ENCODE assay signal across 1 cellular context in genomic region chr9:82454509-82455190, GRCh38.
A peak's percentile ranks its signal among the peaks of the same experiment; 100 is the strongest.
TF ChIP-seq lines count a peak whose summit lies in the region.

No MANE protein-coding gene starts in this region.

TF ChIP-seq in HepG2, 621 proteins besides CTCF, POLR2A, EP300 and RAD21 (continued from another document):
- TF ChIP-seq PAXIP1 (CRISPR knock-in tag; conservative IDR thresholded peaks at IDR 0.05): peak; percentile 54; the same call in 1 of the 2 replicates
- TF ChIP-seq DMAP1 (CRISPR knock-in tag; IDR thresholded peaks at IDR 0.05): no peak
- TF ChIP-seq ZNF431 (CRISPR knock-in tag; IDR thresholded peaks at IDR 0.05; ENCODE audit: borderline replicate concordance, low read depth): no peak
- TF ChIP-seq ZMYM2 (CRISPR knock-in tag; IDR thresholded peaks at IDR 0.05): no peak
- peak; percentile 25; the same call in 1 of the 2 replicates for TF ChIP-seq ZNF292 (CRISPR knock-in tag; IDR thresholded peaks at IDR 0.05; ENCODE audit: borderline replicate concordance, low read depth)
- no peak for TF ChIP-seq ZNF101 (CRISPR knock-in tag; IDR thresholded peaks at IDR 0.05; ENCODE audit: borderline replicate concordance, low read depth)
- no peak for TF ChIP-seq ZNF407 (CRISPR knock-in tag; IDR thresholded peaks at IDR 0.05; ENCODE audit: not compliant biosample characterization)
- no peak for TF ChIP-seq MTF2 (CRISPR knock-in tag; IDR thresholded peaks at IDR 0.05; ENCODE audit: borderline replicate concordance)
- no peak for TF ChIP-seq ARID4A (CRISPR knock-in tag; IDR thresholded peaks at IDR 0.05; ENCODE audit: borderline replicate concordance)
- no peak for TF ChIP-seq HNRNPLL (IDR thresholded peaks at IDR 0.05; ENCODE audit: low read depth, low read length, poor library complexity, severe bottlenecking)
- TF ChIP-seq ZMYM4 (CRISPR knock-in tag; IDR thresholded peaks at IDR 0.05): 0 out of 2 replicates have a peak, but pooled peaks have one; percentile 23
- TF ChIP-seq HMG20A (CRISPR knock-in tag; IDR thresholded peaks at IDR 0.05; ENCODE audit: borderline replicate concordance): no peak
- no peak for TF ChIP-seq SOX6 (IDR thresholded peaks at IDR 0.05)
- peak; percentile 34 for TF ChIP-seq SOX6 (CRISPR knock-in tag; IDR thresholded peaks at IDR 0.05)
- TF ChIP-seq REL (CRISPR knock-in tag; conservative IDR thresholded peaks at IDR 0.05): no peak
- no peak for TF ChIP-seq SCMH1 (CRISPR knock-in tag; IDR thresholded peaks at IDR 0.05; ENCODE audit: borderline replicate concordance)
